ENCODE assay signal across 1 cellular context in the genomic region with DNA sequence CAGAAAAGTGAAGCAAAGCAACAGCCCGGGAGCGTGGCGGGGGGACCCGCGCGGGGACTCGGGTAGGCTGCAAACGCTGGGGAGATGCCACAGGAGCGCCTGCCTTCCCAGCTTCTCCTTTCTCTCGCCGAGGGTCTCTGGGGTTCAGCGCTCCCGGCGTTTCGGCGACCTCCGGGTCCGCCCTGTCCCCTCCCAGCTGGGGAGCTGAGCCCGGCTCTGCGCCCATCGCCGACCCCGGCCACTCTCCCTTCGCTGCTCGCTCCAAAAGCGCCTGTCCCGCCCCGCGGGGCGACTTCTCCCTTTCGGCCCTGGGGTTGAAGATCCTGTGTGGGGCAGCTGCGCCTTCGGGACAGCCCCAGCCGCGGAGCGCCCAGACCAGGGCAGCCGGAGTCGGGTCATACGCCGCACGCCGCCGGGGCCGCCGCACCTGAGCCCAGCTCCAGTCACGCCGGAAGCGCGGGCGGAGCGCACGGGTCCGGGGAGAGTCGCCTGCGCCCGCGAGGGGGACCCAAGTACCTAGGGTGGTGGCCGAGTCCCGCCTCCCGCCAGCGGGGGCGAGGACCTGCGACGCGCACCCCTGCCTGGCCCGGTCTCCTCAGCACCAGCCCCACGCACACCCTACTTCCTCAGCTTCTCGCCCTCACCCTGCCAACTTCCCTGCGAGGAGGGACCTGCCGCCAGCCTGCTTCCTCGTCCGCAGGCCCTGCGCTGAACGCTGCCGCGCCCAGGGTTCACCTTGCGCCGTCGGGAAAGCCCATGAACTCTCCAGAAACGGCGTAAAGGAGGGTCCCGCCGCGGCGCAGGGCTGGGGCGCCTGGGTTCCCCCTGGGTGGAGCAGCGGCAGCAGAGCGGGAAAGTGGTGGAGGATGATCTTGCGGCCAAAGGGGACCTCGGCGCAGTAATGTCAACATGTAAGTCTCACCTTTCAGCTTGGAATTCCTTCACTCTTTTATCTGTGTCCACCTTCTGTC.
A peak's percentile ranks its signal among the peaks of the same experiment; 100 is the strongest.
TF ChIP-seq lines count a peak whose summit lies in the region.

ADGRG6 (plus strand) TSS at position 587 of the 971 bp plus-strand sequence; CDS start at position 910, 323 bp downstream.

TF ChIP-seq in HepG2, 621 proteins besides CTCF, POLR2A, EP300 and RAD21 (continued from another document and continues in another):
- TF ChIP-seq ZBTB44 (CRISPR knock-in tag; IDR thresholded peaks at IDR 0.05) (0 out of 2 replicates have a peak, but pooled peaks have one; percentile 17), ZIK1 (CRISPR knock-in tag; IDR thresholded peaks at IDR 0.05; ENCODE audit: borderline replicate concordance, low read depth) (peak; percentile 96), ELF1 (CRISPR knock-in tag; IDR thresholded peaks at IDR 0.05) (peak; percentile 31; the same call in 1 of the 2 replicates), DMAP1 (CRISPR knock-in tag; IDR thresholded peaks at IDR 0.05) (peak; percentile 80; the same call in 1 of the 2 replicates), SSRP1 (CRISPR knock-in tag; IDR thresholded peaks at IDR 0.05) (peak; percentile 35; the same call in 1 of the 2 replicates), NCOA1 (CRISPR knock-in tag; IDR thresholded peaks at IDR 0.05) (peak; percentile 98), SRF (IDR thresholded peaks at IDR 0.05; ENCODE audit: low read depth, low read length) (no peak), STAT6 (CRISPR knock-in tag; IDR thresholded peaks at IDR 0.05; ENCODE audit: borderline replicate concordance) (peak; percentile 74; the same call in 1 of the 2 replicates), CEBPG (CRISPR knock-in tag; IDR thresholded peaks at IDR 0.05) (no peak), ZNF326 (CRISPR knock-in tag; IDR thresholded peaks at IDR 0.05; ENCODE audit: borderline replicate concordance) (0 out of 2 replicates have a peak, but pooled peaks have one; percentile 60), ZNF232 (CRISPR knock-in tag; IDR thresholded peaks at IDR 0.05; ENCODE audit: borderline replicate concordance) (peak; percentile 94; the same call in 1 of the 2 replicates), ZBTB49 (CRISPR knock-in tag; IDR thresholded peaks at IDR 0.05; ENCODE audit: borderline replicate concordance) (peak; percentile 82; the same call in 1 of the 2 replicates), ZNF350 (CRISPR knock-in tag; IDR thresholded peaks at IDR 0.05; ENCODE audit: borderline replicate concordance, low read depth) (no peak; the same call in none of the 2 replicates), ZNF572 (CRISPR knock-in tag; IDR thresholded peaks at IDR 0.05) (no peak), MIXL1 (CRISPR knock-in tag; IDR thresholded peaks at IDR 0.05) (peak; percentile 56; the same call in 1 of the 2 replicates), ZNF160 (CRISPR knock-in tag; IDR thresholded peaks at IDR 0.05) (peak; percentile 75; the same call in 1 of the 2 replicates), MNT (IDR thresholded peaks at IDR 0.05) (no peak), ZNF644 (CRISPR knock-in tag; IDR thresholded peaks at IDR 0.05; ENCODE audit: low read depth) (peak; percentile 41; the same call in 1 of the 2 replicates), TAF1 (CRISPR knock-in tag; IDR thresholded peaks at IDR 0.05) (peak; percentile 97), ZNF737 (CRISPR knock-in tag; IDR thresholded peaks at IDR 0.05; ENCODE audit: borderline replicate concordance) (no peak), KDM2A (CRISPR knock-in tag; IDR thresholded peaks at IDR 0.05; ENCODE audit: borderline replicate concordance, low read depth) (peak; percentile 88), ZNF747 (CRISPR knock-in tag; IDR thresholded peaks at IDR 0.05; ENCODE audit: borderline replicate concordance) (peak; percentile 74; the same call in 1 of the 2 replicates), ATAD3A (CRISPR knock-in tag; IDR thresholded peaks at IDR 0.05) (no peak), ZKSCAN5 (CRISPR knock-in tag; IDR thresholded peaks at IDR 0.05) (no peak), ZNF337 (CRISPR knock-in tag; IDR thresholded peaks at IDR 0.05; ENCODE audit: borderline replicate concordance, low read depth) (peak; percentile 91; the same call in 1 of the 2 replicates), KLF12 (CRISPR knock-in tag; IDR thresholded peaks at IDR 0.05; ENCODE audit: borderline replicate concordance) (peak; percentile 92), ZNF652 (CRISPR knock-in tag; IDR thresholded peaks at IDR 0.05; ENCODE audit: borderline replicate concordance, low read depth) (no peak; the same call in 1 of the 2 replicates), NFKB2 (CRISPR knock-in tag; IDR thresholded peaks at IDR 0.05; ENCODE audit: borderline replicate concordance) (peak; percentile 92; the same call in 1 of the 2 replicates), ZNF713 (CRISPR knock-in tag; IDR thresholded peaks at IDR 0.05) (no peak; the same call in 1 of the 2 replicates), ZNF24 (IDR thresholded peaks at IDR 0.05) (no peak), REXO4 (CRISPR knock-in tag; IDR thresholded peaks at IDR 0.05; ENCODE audit: borderline replicate concordance) (no peak; the same call in 1 of the 2 replicates), ZFP82 (CRISPR knock-in tag; IDR thresholded peaks at IDR 0.05; ENCODE audit: borderline replicate concordance) (peak; percentile 92), ZSCAN9 (CRISPR knock-in tag; IDR thresholded peaks at IDR 0.05; ENCODE audit: borderline replicate concordance) (peak; percentile 87; the same call in 1 of the 2 replicates), ZNF720 (CRISPR knock-in tag; IDR thresholded peaks at IDR 0.05) (no peak), ZSCAN29 (CRISPR knock-in tag; conservative IDR thresholded peaks at IDR 0.05) (no peak; the same call in 1 of the 2 replicates), ZBTB3 (CRISPR knock-in tag; IDR thresholded peaks at IDR 0.05; ENCODE audit: borderline replicate concordance, low read depth) (no peak), SIN3A (IDR thresholded peaks at IDR 0.05; ENCODE audit: borderline replicate concordance, low read depth, low read length) (peak; percentile 51; the same call in 1 of the 2 replicates), ZNF18 (CRISPR knock-in tag; IDR thresholded peaks at IDR 0.05; ENCODE audit: insufficient replicate concordance) (peak; percentile 95), THYN1 (CRISPR knock-in tag; IDR thresholded peaks at IDR 0.05; ENCODE audit: borderline replicate concordance, low read depth) (peak; percentile 81; the same call in 1 of the 2 replicates), ZNF44 (CRISPR knock-in tag; IDR thresholded peaks at IDR 0.05) (peak; percentile 89), ZNF879 (CRISPR knock-in tag; IDR thresholded peaks at IDR 0.05) (no peak; the same call in 1 of the 2 replicates), ISL2 (CRISPR knock-in tag; IDR thresholded peaks at IDR 0.05) (peak; percentile 84), ZBTB7B (CRISPR knock-in tag; IDR thresholded peaks at IDR 0.05) (peak; percentile 97)
- TF ChIP-seq, protein P1, sequence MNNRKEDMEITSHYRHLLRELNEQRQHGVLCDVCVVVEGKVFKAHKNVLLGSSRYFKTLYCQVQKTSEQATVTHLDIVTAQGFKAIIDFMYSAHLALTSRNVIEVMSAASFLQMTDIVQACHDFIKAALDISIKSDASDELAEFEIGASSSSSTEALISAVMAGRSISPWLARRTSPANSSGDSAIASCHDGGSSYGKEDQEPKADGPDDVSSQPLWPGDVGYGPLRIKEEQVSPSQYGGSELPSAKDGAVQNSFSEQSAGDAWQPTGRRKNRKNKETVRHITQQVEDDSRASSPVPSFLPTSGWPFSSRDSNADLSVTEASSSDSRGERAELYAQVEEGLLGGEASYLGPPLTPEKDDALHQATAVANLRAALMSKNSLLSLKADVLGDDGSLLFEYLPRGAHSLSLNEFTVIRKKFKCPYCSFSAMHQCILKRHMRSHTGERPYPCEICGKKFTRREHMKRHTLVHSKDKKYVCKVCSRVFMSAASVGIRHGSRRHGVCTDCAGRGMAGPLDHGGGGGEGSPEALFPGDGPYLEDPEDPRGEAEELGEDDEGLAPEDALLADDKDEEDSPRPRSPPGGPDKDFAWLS (CRISPR knock-in tag; IDR thresholded peaks at IDR 0.05; ENCODE audit: borderline replicate concordance): peak; percentile 35; the same call in 1 of the 2 replicates
- TF ChIP-seq, protein P2, sequence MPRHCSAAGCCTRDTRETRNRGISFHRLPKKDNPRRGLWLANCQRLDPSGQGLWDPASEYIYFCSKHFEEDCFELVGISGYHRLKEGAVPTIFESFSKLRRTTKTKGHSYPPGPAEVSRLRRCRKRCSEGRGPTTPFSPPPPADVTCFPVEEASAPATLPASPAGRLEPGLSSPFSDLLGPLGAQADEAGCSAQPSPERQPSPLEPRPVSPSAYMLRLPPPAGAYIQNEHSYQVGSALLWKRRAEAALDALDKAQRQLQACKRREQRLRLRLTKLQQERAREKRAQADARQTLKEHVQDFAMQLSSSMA (CRISPR knock-in tag; IDR thresholded peaks at IDR 0.05): peak; percentile 82
- TF ChIP-seq, protein P3, sequence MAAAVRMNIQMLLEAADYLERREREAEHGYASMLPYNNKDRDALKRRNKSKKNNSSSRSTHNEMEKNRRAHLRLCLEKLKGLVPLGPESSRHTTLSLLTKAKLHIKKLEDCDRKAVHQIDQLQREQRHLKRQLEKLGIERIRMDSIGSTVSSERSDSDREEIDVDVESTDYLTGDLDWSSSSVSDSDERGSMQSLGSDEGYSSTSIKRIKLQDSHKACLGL (CRISPR knock-in tag; IDR thresholded peaks at IDR 0.05): peak; percentile 95
- TF ChIP-seq, protein P4, sequence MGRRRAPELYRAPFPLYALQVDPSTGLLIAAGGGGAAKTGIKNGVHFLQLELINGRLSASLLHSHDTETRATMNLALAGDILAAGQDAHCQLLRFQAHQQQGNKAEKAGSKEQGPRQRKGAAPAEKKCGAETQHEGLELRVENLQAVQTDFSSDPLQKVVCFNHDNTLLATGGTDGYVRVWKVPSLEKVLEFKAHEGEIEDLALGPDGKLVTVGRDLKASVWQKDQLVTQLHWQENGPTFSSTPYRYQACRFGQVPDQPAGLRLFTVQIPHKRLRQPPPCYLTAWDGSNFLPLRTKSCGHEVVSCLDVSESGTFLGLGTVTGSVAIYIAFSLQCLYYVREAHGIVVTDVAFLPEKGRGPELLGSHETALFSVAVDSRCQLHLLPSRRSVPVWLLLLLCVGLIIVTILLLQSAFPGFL (CRISPR knock-in tag; IDR thresholded peaks at IDR 0.05): no peak; the same call in 1 of the 2 replicates
